Comparison of ENCODE assay signal across 8 cellular contexts in the genomic region with DNA sequence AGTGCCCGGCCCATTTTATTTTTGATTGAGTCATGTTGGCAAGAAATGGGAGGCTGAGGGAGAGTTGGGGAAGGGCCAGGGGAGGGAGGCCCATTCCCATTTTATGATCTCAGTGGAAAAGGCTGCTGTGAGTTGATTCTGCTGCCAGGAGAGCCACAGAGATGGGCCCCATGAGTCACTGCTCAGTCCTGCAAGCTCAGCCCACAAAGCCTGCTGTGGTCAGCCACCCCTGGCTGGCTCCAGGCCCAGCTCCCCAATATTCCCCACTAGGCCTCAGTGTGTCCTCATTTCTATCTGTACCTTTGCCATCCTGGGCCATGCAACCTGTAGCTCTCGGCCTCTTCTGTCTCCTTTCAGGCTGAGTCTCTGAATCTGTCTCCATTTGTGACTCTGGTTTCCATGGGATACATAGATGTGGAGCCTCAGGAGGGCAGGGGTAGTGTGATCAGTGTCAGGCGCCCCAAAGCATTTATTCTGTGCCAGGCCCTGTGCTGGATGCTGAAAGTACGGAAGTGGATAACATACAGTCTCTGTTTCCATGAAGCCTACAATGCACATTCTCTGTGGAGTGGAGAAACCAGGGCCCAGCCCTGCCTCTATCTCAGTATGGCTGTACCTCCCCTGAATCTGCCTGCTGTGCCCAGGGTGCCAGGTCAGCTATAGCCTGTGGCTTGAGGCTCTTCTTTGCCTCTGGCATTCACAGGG. TPM values are rescaled to one million over a fixed set of nuclear protein-coding genes. Genes with fewer than 3 reads are reported as not detected.
DNase-seq lines count a peak whose midpoint lies in the region; ATAC-seq and TF ChIP-seq lines count a peak whose summit lies in the region.

No MANE protein-coding gene starts in this region.

- H3K27ac Mint-ChIP-seq in activated naive CD8-positive, alpha-beta T cell treated with anti-CD3 and anti-CD28 coated beads for 36 hours, result peak overlapping the region; percentile 62
- H3K27ac Mint-ChIP-seq in type B pancreatic cell, result no peak overlapping the region

- peak overlapping the region; percentile 89 for H3K4me3 Mint-ChIP-seq in activated naive CD8-positive, alpha-beta T cell treated with anti-CD3 and anti-CD28 coated beads for 36 hours
- H3K4me3 Mint-ChIP-seq in type B pancreatic cell, result peak overlapping the region; percentile 14

- TF ChIP-seq CTCF in kidney epithelial cell (IDR thresholded peaks at IDR 0.05; ENCODE audit: insufficient read depth, low read length, poor library complexity, severe bottlenecking) (no peak), type B pancreatic cell (conservative IDR thresholded peaks at IDR 0.05) (no peak)

- no peak for ATAC-seq in HG02852 (IDR thresholded peaks at IDR 0.05; ENCODE audit: unreplicated experiment)
- no peak for ATAC-seq in GM19324 (IDR thresholded peaks at IDR 0.05; ENCODE audit: low FRiP score, unreplicated experiment)

- no peaks in the 10 kb centered on the region for H3K27me3 Mint-ChIP-seq in activated naive CD8-positive, alpha-beta T cell treated with anti-CD3 and anti-CD28 coated beads for 36 hours
- H3K27me3 Mint-ChIP-seq in type B pancreatic cell, result no peaks in the 10 kb centered on the region

- no peaks in the 10 kb centered on the region for H3K9me3 Mint-ChIP-seq in activated naive CD8-positive, alpha-beta T cell treated with anti-CD3 and anti-CD28 coated beads for 36 hours
- no peaks in the 10 kb centered on the region for H3K9me3 Mint-ChIP-seq in type B pancreatic cell

- peak; percentile 92 for DNase-seq in 8988T
- DNase-seq in HK-2 (ENCODE audit: unreplicated experiment), result peak; percentile 96
- peak; percentile 36 for DNase-seq in activated naive CD8-positive, alpha-beta T cell treated with anti-CD3 and anti-CD28 coated beads for 36 hours
- DNase-seq in kidney epithelial cell (ENCODE audit: low read depth), result peak; percentile 98
- DNase-seq in type B pancreatic cell (ENCODE audit: extremely low spot score, unreplicated experiment), result no peak
- no peak for DNase-seq in Ammon's horn (ENCODE audit: low spot score)

- H3K4me1 Mint-ChIP-seq in activated naive CD8-positive, alpha-beta T cell treated with anti-CD3 and anti-CD28 coated beads for 36 hours, result peaks cover 10% of the 10 kb centered on the region
- no peaks in the 10 kb centered on the region for H3K4me1 Mint-ChIP-seq in type B pancreatic cell (ENCODE audit: unreplicated experiment)

- no peaks in the 10 kb centered on the region for H3K27me3 ChIP-seq in kidney epithelial cell (ENCODE audit: control insufficient read depth, insufficient read depth, low read length)

- H3K4me3 ChIP-seq in kidney epithelial cell (ENCODE audit: low read depth, low read length), result no peak overlapping the region

- no peaks in the 10 kb centered on the region for H3K36me3 ChIP-seq in kidney epithelial cell (ENCODE audit: control insufficient read depth, insufficient read depth, low read length)

- H3K36me3 Mint-ChIP-seq in activated naive CD8-positive, alpha-beta T cell treated with anti-CD3 and anti-CD28 coated beads for 36 hours, result peaks cover 18% of the 10 kb centered on the region
- H3K36me3 Mint-ChIP-seq in type B pancreatic cell, result no peaks in the 10 kb centered on the region

RNA-seq across cellular contexts. Expression of a gene that starts 1.9 kb away (rescaled TPM):
- total RNA-seq in activated naive CD8-positive, alpha-beta T cell treated with anti-CD3 and anti-CD28 coated beads for 36 hours, result 10 to 100 TPM; 30.8 to 37.0 TPM
- total RNA-seq in kidney epithelial cell (9.7 and 19.7 TPM in 2 replicates), type B pancreatic cell (ENCODE audit: low replicate concordance) (2.9 and 3.8 TPM in 2 replicates)

RNA-seq across cellular contexts. Expression of a gene that starts 28.7 kb away (rescaled TPM):
- total RNA-seq in activated naive CD8-positive, alpha-beta T cell treated with anti-CD3 and anti-CD28 coated beads for 36 hours, result 1 to 10 TPM; 5.8 to 6.1 TPM
- total RNA-seq in kidney epithelial cell (0.07 TPM in 1 of 2 replicates, not detected in the other), type B pancreatic cell (ENCODE audit: low replicate concordance) (1.0 and 4.4 TPM in 2 replicates)

RNA-seq across cellular contexts. Expression of a gene that starts 30.2 kb away (rescaled TPM):
- total RNA-seq in activated naive CD8-positive, alpha-beta T cell treated with anti-CD3 and anti-CD28 coated beads for 36 hours, result 10 to 100 TPM; 76.4 to 79.9 TPM
- total RNA-seq in kidney epithelial cell (3.8 and 11.4 TPM in 2 replicates), type B pancreatic cell (ENCODE audit: low replicate concordance) (15.2 and 34.7 TPM in 2 replicates)

RNA-seq across cellular contexts. Expression of a gene that starts 49.1 kb away (rescaled TPM):
- 1 to 10 TPM; 2.2 to 3.0 TPM for total RNA-seq in activated naive CD8-positive, alpha-beta T cell treated with anti-CD3 and anti-CD28 coated beads for 36 hours
- total RNA-seq in kidney epithelial cell (0.08 and 0.21 TPM in 2 replicates), type B pancreatic cell (ENCODE audit: low replicate concordance) (0.56 TPM in 1 of 2 replicates, not detected in the other)

RNA-seq across cellular contexts. Expression of a gene that starts 49.2 kb away (rescaled TPM):
- total RNA-seq in activated naive CD8-positive, alpha-beta T cell treated with anti-CD3 and anti-CD28 coated beads for 36 hours, result 1 to 10 TPM in 1 of 2 experiments, under 1 TPM in 1; 0.82 to 1.1 TPM
- 0.41 and 0.54 TPM in 2 replicates for total RNA-seq in kidney epithelial cell
- 0.38 and 1.1 TPM in 2 replicates for total RNA-seq in type B pancreatic cell (ENCODE audit: low replicate concordance)

Comparison
In these comparisons a context has a peak if more than half of its experiments do, and no peak if none do; other contexts are left out.
1. DNase-seq: peak in 8988T (single experiment), HK-2 (single experiment), activated naive CD8-positive, alpha-beta T cell treated with anti-CD3 and anti-CD28 coated beads for 36 hours (single experiment) and kidney epithelial cell (single experiment); none in type B pancreatic cell (single experiment) and Ammon's horn (single experiment).